8 cellular contexts compared by ENCODE assay signal in the genomic region with DNA sequence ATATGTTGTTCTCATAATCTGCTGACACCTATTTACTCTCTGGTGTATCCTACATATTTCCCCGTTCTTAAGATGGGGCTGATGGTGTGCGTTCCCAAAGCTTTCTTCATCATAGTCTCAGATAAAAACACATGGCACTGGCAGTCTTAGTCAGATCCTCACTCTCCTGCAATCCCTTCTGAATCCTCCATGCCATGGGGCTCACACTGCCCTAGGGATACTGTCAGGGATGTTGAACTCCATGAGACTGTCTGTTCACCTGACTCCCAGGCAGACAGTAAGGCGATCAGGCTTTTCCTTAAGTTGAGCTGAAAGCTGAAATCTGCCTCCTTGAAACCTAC.
DNase-seq lines count a peak whose midpoint lies in the region; ATAC-seq and TF ChIP-seq lines count a peak whose summit lies in the region.

No MANE protein-coding gene starts in this region.

- peaks cover 22% of the 10 kb centered on the region for H3K4me1 Mint-ChIP-seq in activated naive CD8-positive, alpha-beta T cell treated with anti-CD3 and anti-CD28 coated beads for 36 hours
- H3K4me1 Mint-ChIP-seq in CD8-positive, alpha-beta T cell (ENCODE audit: low read depth), result peaks cover 26% of the 10 kb centered on the region

- DNase-seq in GM03348 (ENCODE audit: low spot score) (peak; percentile 12), GM10248 (ENCODE audit: extremely low spot score) (no peak), NCI-H1105 (lab: John Stamatoyannopoulos, UW) (no peak)
- no peak for DNase-seq in activated naive CD8-positive, alpha-beta T cell treated with anti-CD3 and anti-CD28 coated beads for 36 hours
- DNase-seq in CD8-positive, alpha-beta T cell, result no peak
- DNase-seq in activated CD4-positive, alpha-beta T cell treated with anti-CD3 and anti-CD28 coated beads for 1 hour, result no peak

- no peaks in the 10 kb centered on the region for H3K27me3 Mint-ChIP-seq in activated naive CD8-positive, alpha-beta T cell treated with anti-CD3 and anti-CD28 coated beads for 36 hours
- H3K27me3 Mint-ChIP-seq in CD8-positive, alpha-beta T cell (ENCODE audit: low read depth), result no peaks in the 10 kb centered on the region

- WGBS in mesodermal cell (ENCODE audit: insufficient coverage in 2 of 2), 2 experiments, result 82 to 88% methylated on average over 3 of the region's 3 CpGs

- H3K27ac ChIP-seq in mesodermal cell (ENCODE audit: low read depth, low read length, severe bottlenecking), result peak overlapping the region; percentile 90
- no peak overlapping the region for H3K27ac ChIP-seq in CD8-positive, alpha-beta T cell (ENCODE audit: low read depth, low read length)

- H3K4me1 ChIP-seq in mesodermal cell (ENCODE audit: control insufficient read depth, insufficient read depth, low read length, poor library complexity, severe bottlenecking), result peaks cover 33% of the 10 kb centered on the region
- H3K4me1 ChIP-seq in CD8-positive, alpha-beta T cell (ENCODE audit: insufficient read depth, low read length), result peaks cover 11% of the 10 kb centered on the region

- CTCF ChIA-PET in CD8-positive, alpha-beta T cell (lab: Charles Lee), result interaction anchor here (1.0 kb wide), 1 partner anchor 77 kb away, joined by 3 read pairs; the partner anchor contains the start of gene MKKS
- CTCF ChIA-PET in GM10248 (lab: Yijun Ruan, JAX), result interaction anchor here (0.8 to 1.7 kb wide), 5 partner anchors 9 to 779 kb away, joined by 3 to 4 read pairs (median 3); no protein-coding TSS in a partner anchor

- H3K4me3 Mint-ChIP-seq in activated naive CD8-positive, alpha-beta T cell treated with anti-CD3 and anti-CD28 coated beads for 36 hours, result no peak overlapping the region
- H3K4me3 Mint-ChIP-seq in CD8-positive, alpha-beta T cell, result no peak overlapping the region

- no peaks in the 10 kb centered on the region for H3K36me3 ChIP-seq in mesodermal cell (ENCODE audit: control insufficient read depth, insufficient read depth, low read length)
- no peaks in the 10 kb centered on the region for H3K36me3 ChIP-seq in CD8-positive, alpha-beta T cell (ENCODE audit: insufficient read depth, low read length)

- no peaks in the 10 kb centered on the region for H3K9me3 Mint-ChIP-seq in activated naive CD8-positive, alpha-beta T cell treated with anti-CD3 and anti-CD28 coated beads for 36 hours
- H3K9me3 Mint-ChIP-seq in CD8-positive, alpha-beta T cell, result no peaks in the 10 kb centered on the region

- TF ChIP-seq CTCF in CD8-positive, alpha-beta T cell (IDR thresholded peaks at IDR 0.05), result no peak
- TF ChIP-seq CTCF in GM10248 (IDR thresholded peaks at IDR 0.05; ENCODE audit: control extremely low read depth, extremely low read depth, low read depth, missing control alignments), result no peak

- intact Hi-C loops in CD8-positive, alpha-beta T cell (cut with DNase I, micrococcal nuclease), result no loop called here

- peak; percentile 11 for ATAC-seq in HG02938 (IDR thresholded peaks at IDR 0.05; ENCODE audit: unreplicated experiment)
- ATAC-seq in CD8-positive, alpha-beta T cell, result no peak

- POLR2A ChIA-PET in CD8-positive, alpha-beta T cell (lab: Charles Lee), result no interaction called here
- POLR2A ChIA-PET in GM10248 (lab: Yijun Ruan, JAX), result interaction anchor here (0.8 kb wide), 1 partner anchor 36 kb away, joined by 4 read pairs; no protein-coding TSS in a partner anchor

- H3K9me3 ChIP-seq in mesodermal cell (ENCODE audit: control insufficient read depth, low read length), result no peaks in the 10 kb centered on the region
- no peaks in the 10 kb centered on the region for H3K9me3 ChIP-seq in CD8-positive, alpha-beta T cell (ENCODE audit: low read length)

- peaks cover 11% of the 10 kb centered on the region for H3K36me3 Mint-ChIP-seq in activated naive CD8-positive, alpha-beta T cell treated with anti-CD3 and anti-CD28 coated beads for 36 hours
- H3K36me3 Mint-ChIP-seq in CD8-positive, alpha-beta T cell, result peaks cover 2% of the 10 kb centered on the region

- no peaks in the 10 kb centered on the region for H3K27me3 ChIP-seq in CD8-positive, alpha-beta T cell (ENCODE audit: insufficient read depth, low read length)

- no peak overlapping the region for H3K4me3 ChIP-seq in mesodermal cell (ENCODE audit: extremely low read depth, insufficient read depth, low read length, poor library complexity, severe bottlenecking)
- H3K4me3 ChIP-seq in CD8-positive, alpha-beta T cell (ENCODE audit: low read depth, low read length), result no peak overlapping the region

- H3K27ac Mint-ChIP-seq in activated naive CD8-positive, alpha-beta T cell treated with anti-CD3 and anti-CD28 coated beads for 36 hours, result peak overlapping the region; percentile 72
- no peak overlapping the region for H3K27ac Mint-ChIP-seq in CD8-positive, alpha-beta T cell
